ENCODE assay signal across 15 cellular contexts in the genomic region with DNA sequence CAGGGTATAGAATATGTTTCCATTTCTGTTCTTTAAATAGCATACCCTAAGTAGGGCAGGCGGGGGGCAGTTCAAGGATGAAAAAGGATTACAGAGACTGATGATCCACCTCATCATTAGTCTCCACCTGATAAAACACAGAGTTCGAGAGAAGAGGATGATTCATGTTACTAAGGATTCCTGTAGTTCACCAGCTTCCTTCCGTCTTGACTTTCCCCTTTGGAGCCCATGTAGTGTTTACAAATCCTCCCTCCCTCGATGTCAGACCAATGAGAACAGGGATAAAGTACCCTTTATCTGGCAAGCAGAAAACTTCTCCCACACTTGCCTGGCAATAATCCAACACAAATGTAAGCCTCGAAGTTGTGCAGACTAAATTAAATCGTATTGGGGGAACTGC.
"Had no signal": no experiment of that assay in that cellular context is flagged by ENCODE, and none has a peak within 500 bp of the region (broad histone marks: within the 10 kb centered on the region; RNA-seq: fewer than 3 reads in every experiment).

No MANE protein-coding gene starts in this region.

- ATAC-seq: activated CD8-positive, alpha-beta T cell treated with anti-CD3 and anti-CD28 coated beads for 36 hours; activated naive CD8-positive, alpha-beta T cell treated with anti-CD3 and anti-CD28 coated beads, Interleukin-2, amount 50 U/mL, for 24 hours; activated T-cell treated with anti-CD3 and anti-CD28 coated beads, Interleukin-2, amount 50 U/mL, for 72 hours; lower lobe of right lung; naive thymus-derived CD4-positive, alpha-beta T cell; T-cell had no signal

- DNase-seq: activated CD8-positive, alpha-beta memory T cell treated with anti-CD3 and anti-CD28 coated beads, Interleukin-2, amount 50 U/mL, for 4 hours; activated CD8-positive, alpha-beta T cell treated with anti-CD3 and anti-CD28 coated beads for 36 hours; activated naive CD4-positive, alpha-beta T cell; activated naive CD8-positive, alpha-beta T cell treated with anti-CD3 and anti-CD28 coated beads, Interleukin-2, amount 50 U/mL, for 24 hours; activated T-cell treated with anti-CD3 and anti-CD28 coated beads, Interleukin-2, amount 50 U/mL, for 72 hours; endodermal cell; lower lobe of right lung; naive thymus-derived CD4-positive, alpha-beta T cell; small intestine; T-cell; T1000; transverse colon had no signal

- FAIRE-seq: frontal cortex, small intestine had no signal

- H3K4me3 ChIP-seq: esophagus muscularis mucosa, lower lobe of right lung, right atrium auricular region, transverse colon had no signal
